ENCODE assay signal across 13 cellular contexts in genomic region chr4:85669204-85669603, GRCh38.
"Had no signal": no experiment of that assay in that cellular context is flagged by ENCODE, and none has a peak within 500 bp of the region (broad histone marks: within the 10 kb centered on the region; RNA-seq: fewer than 3 reads in every experiment).

No MANE protein-coding gene starts in this region.

- H3K4me3 ChIP-seq: prostate gland, right atrium auricular region, transverse colon, vagina had no signal

- DNase-seq: activated CD4-positive, alpha-beta memory T cell treated with anti-CD3 and anti-CD28 coated beads, Interleukin-2, amount 10 ng/mL, durations not matched to agents 7 days and 5 days; activated CD4-positive, alpha-beta T cell treated with anti-CD3 and anti-CD28 coated beads for 4 hours; activated CD8-positive, alpha-beta memory T cell treated with anti-CD3 and anti-CD28 coated beads, Interleukin-2, amount 10 ng/mL, durations not matched to agents 7 days and 5 days; foreskin melanocyte; hypothalamus; islet precursor cell; stimulated activated CD4-positive, alpha-beta T cell treated with anti-CD3 and anti-CD28 coated beads, Interleukin-12 subunit alpha, Interleukin-12 subunit beta, amount 100 ng/mL, for 4 hours; stimulated activated CD4-positive, alpha-beta T cell treated with anti-CD3 and anti-CD28 coated beads, Interleukin-1b, Interleukin-23, amount 100 ng/mL, for 48 hours; stimulated activated CD8-positive, alpha-beta memory T cell treated with anti-CD3 and anti-CD28 coated beads, Interleukin-4, amount 100 ng/mL, for 48 hours; transverse colon had no signal

- H3K27me3 ChIP-seq: right atrium auricular region, transverse colon, vagina had no signal

- H3K27ac ChIP-seq: prostate gland, right atrium auricular region, transverse colon, vagina had no signal
